Comparison of ENCODE assay signal across 13 cellular contexts in the genomic region with DNA sequence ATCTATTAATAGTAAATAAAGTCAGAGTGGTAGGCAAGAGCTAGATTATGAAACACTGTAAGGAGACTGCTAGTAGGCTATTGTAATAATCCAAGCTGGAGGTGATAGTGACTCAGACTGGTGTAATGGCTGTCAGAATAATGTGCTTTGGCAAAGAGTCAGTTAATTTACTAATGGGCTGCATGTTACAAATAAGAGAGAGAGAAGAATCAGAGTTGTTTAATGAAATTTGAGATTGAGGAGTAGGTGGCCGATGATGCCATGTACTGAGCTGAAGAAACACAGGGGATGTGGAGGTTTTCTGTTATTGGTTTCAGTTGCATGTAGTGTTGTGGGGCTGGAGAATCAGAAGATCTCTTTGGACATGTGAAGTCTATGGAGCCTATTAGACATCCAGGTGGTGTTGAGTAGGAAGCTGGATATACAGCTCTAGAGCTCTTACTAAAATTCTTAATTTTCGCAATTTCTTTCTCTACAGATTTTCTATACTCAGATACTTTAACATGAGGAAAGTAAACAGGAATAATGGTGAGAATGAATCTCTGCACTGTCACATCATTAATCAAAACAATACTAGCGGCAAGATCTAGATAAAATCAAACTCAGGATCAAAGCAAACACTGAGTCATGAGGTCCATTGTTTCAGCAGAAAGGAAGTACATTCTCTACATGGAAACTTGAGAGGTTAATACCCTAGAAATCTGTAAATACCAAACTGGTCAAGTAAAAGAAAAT.
DNase-seq lines count a peak whose midpoint lies in the region; ATAC-seq and TF ChIP-seq lines count a peak whose summit lies in the region.
"Had no signal": no experiment of that assay in that cellular context is flagged by ENCODE, and none has a peak within 500 bp of the region (broad histone marks: within the 10 kb centered on the region; RNA-seq: fewer than 3 reads in every experiment).

No MANE protein-coding gene starts in this region.

- TF ChIP-seq CTCF in 22Rv1 (IDR thresholded peaks at IDR 0.05) (no peak), HFFc6 (IDR thresholded peaks at IDR 0.05) (no peak), fibroblast of mammary gland (conservative IDR thresholded peaks at IDR 0.05; ENCODE audit: control insufficient read depth, insufficient read depth, low read depth, low read length) (no peak)

- H3K27ac Mint-ChIP-seq in HFFc6 (peak overlapping the region; percentile 64), T-helper 17 cell (no peak overlapping the region)

- H3K27me3 Mint-ChIP-seq in HFFc6 (ENCODE audit: insufficient read depth): peaks cover 2% of the 10 kb centered on the region; the same call in 1 of the 2 replicates
- peaks cover 6% of the 10 kb centered on the region for H3K27me3 Mint-ChIP-seq in T-helper 17 cell

- H3K4me3 Mint-ChIP-seq in HFFc6: peak overlapping the region; percentile 60
- H3K4me3 Mint-ChIP-seq in T-helper 17 cell: no peak overlapping the region

- H3K4me1 Mint-ChIP-seq in HFFc6 (ENCODE audit: low read depth) (peaks cover 91% of the 10 kb centered on the region), T-helper 17 cell (no peaks in the 10 kb centered on the region)

- peak; percentile 80 for DNase-seq in HFFc6
- peak; percentile 90 for DNase-seq in RPMI7951 (ENCODE audit: low read depth)
- peak; percentile 93 for DNase-seq in fibroblast of mammary gland (ENCODE audit: low read depth)
- DNase-seq in NCI-H2081 treated with DMSO at 0.1 percent for 48 hours (lab: John Stamatoyannopoulos, UW): no peak
- DNase-seq in T-helper 17 cell: no peak
- no peak for DNase-seq in NCI-H2171 treated with DMSO at 0.1 percent for 48 hours (lab: John Stamatoyannopoulos, UW)
- DNase-seq: ACHN; activated T-cell treated with anti-CD3 and anti-CD28 coated beads, Interleukin-2, amount 50 U/mL, for 1 hour; central memory CD4-positive, alpha-beta T cell; NCI-H345 had no signal

- H3K9me3 Mint-ChIP-seq in HFFc6: no peaks in the 10 kb centered on the region

- H3K36me3 Mint-ChIP-seq in HFFc6 (ENCODE audit: low read depth): no peaks in the 10 kb centered on the region
- H3K36me3 Mint-ChIP-seq in T-helper 17 cell (ENCODE audit: low read depth): no peaks in the 10 kb centered on the region

- H3K4me3 ChIP-seq in fibroblast of mammary gland (ENCODE audit: control insufficient read depth, low read depth, low read length): no peak overlapping the region

- ATAC-seq in GM18873 (IDR thresholded peaks at IDR 0.05; ENCODE audit: low FRiP score, unreplicated experiment) (no peak), T-helper 17 cell (no peak)

- H3K9me3 ChIP-seq in T-helper 17 cell (ENCODE audit: control insufficient read depth, low read length, poor library complexity, severe bottlenecking): no peaks in the 10 kb centered on the region

- H3K27ac ChIP-seq in 22Rv1: 0 out of 2 replicates have a peak overlapping the region, but pooled peaks have one; percentile 8
- H3K27ac ChIP-seq: parathyroid adenoma had no signal

Comparison
In these comparisons a context has a peak if more than half of its experiments do, and no peak if none do; other contexts are left out.
1. DNase-seq: peak in HFFc6 (single experiment), RPMI7951 (single experiment) and fibroblast of mammary gland (single experiment); none in NCI-H2081 treated with DMSO at 0.1 percent for 48 hours (single experiment), T-helper 17 cell (0 of 3) and NCI-H2171 treated with DMSO at 0.1 percent for 48 hours (single experiment).